1 cellular context compared by ENCODE assay signal in genomic region chr12:12182926-12183325, GRCh38.
TF ChIP-seq lines count a peak whose summit lies in the region.

No MANE protein-coding gene starts in this region.

TF ChIP-seq in K562, 482 proteins besides CTCF, POLR2A, EP300 and RAD21 (continued from another document):
- no peak for TF ChIP-seq PBX2 (CRISPR knock-in tag; IDR thresholded peaks at IDR 0.05; ENCODE audit: low read depth)
- TF ChIP-seq PBX2 (tag; conservative IDR thresholded peaks at IDR 0.05; ENCODE audit: low read depth): 0 out of 2 replicates have a peak, but pooled peaks have one; percentile 24
- no peak for TF ChIP-seq TAL1 (IDR thresholded peaks at IDR 0.05)
- no peak for TF ChIP-seq ZBED1 (IDR thresholded peaks at IDR 0.05)
- TF ChIP-seq ZNF175 (CRISPR knock-in tag; IDR thresholded peaks at IDR 0.05; ENCODE audit: low read depth): no peak
- no peak for TF ChIP-seq NFIC (IDR thresholded peaks at IDR 0.05)
- TF ChIP-seq MGA (IDR thresholded peaks at IDR 0.05): no peak
- TF ChIP-seq TCFL5 (CRISPR knock-in tag; conservative IDR thresholded peaks at IDR 0.05): no peak
- no peak for TF ChIP-seq ZNF507 (tag; conservative IDR thresholded peaks at IDR 0.05)
- no peak for TF ChIP-seq NELFE (IDR thresholded peaks at IDR 0.05; ENCODE audit: insufficient read depth, insufficient read length)
- TF ChIP-seq NR2F6 (CRISPR knock-in tag; IDR thresholded peaks at IDR 0.05): no peak
- no peak for TF ChIP-seq HBP1 (CRISPR knock-in tag; IDR thresholded peaks at IDR 0.05)
